1 cellular context compared by ENCODE assay signal in the genomic region with DNA sequence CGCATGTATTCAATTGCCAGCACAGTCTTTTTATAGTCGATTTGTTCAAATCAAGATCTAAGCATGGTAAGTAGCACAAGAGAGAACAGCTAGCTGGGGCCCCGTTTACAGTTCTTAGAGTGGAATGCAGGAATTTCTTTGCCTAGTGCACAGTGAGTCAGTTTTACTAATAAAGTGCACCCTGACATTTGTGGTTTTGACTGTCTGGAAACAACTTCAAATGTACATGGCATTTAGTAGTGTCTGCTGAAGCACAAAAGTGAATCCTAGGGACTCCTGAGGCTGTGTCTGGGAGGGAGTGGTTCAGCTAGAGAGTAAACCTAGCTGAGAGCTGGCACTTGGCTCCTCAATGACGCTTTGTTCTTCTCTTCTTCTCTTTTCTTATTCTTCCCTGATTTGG.
TF ChIP-seq lines count a peak whose summit lies in the region.

No MANE protein-coding gene starts in this region.

TF ChIP-seq in HCT116, 20 proteins besides CTCF, POLR2A, EP300 and RAD21 (continued from another document):
- TF ChIP-seq ZNF274 (IDR thresholded peaks at IDR 0.05; ENCODE audit: low read depth, low read length) (no peak), YY1 (IDR thresholded peaks at IDR 0.05; ENCODE audit: extremely low read depth, insufficient replicate concordance, low read depth, low read length) (no peak), TCF7L2 (IDR thresholded peaks at IDR 0.05; ENCODE audit: borderline replicate concordance, extremely low read depth, insufficient read depth, insufficient read length) (no peak), EGR1 (IDR thresholded peaks at IDR 0.05; ENCODE audit: low read depth) (no peak)
TF ChIP-seq in HCT116: peak in this region for 0.
